In genomic region chr6:150721411-150722266, GRCh38 we compare ENCODE assay signal across 14 cellular contexts.
A peak's percentile ranks its signal among the peaks of the same experiment; 100 is the strongest.
DNase-seq lines count a peak whose midpoint lies in the region; ATAC-seq and TF ChIP-seq lines count a peak whose summit lies in the region.
"Had no signal": no experiment of that assay in that cellular context is flagged by ENCODE, and none has a peak within 500 bp of the region (broad histone marks: within the 10 kb centered on the region; RNA-seq: fewer than 3 reads in every experiment).

No MANE protein-coding gene starts in this region.

- ATAC-seq in activated B cell treated with CpG ODN at 0.5 μM for 24 hours (ENCODE audit: low read depth) (no peak), GM21367 (IDR thresholded peaks at IDR 0.05; ENCODE audit: unreplicated experiment) (no peak)
- ATAC-seq in stimulated activated naive B cell treated with anti-CD40 and anti-IgM and Interleukin-4, amounts not matched to agents 10 μg/mL and 1 μg/mL and 100 μg/mL, for 72 hours (replicated peaks): no peak
- ATAC-seq: gastroesophageal sphincter, HepG2 had no signal

- H3K4me1 ChIP-seq in HEK293 (ENCODE audit: control insufficient read depth, insufficient read depth, low read length) (peaks cover 31% of the 10 kb centered on the region), iPS-20b (ENCODE audit: insufficient read depth, low read length) (peaks cover 14% of the 10 kb centered on the region; the same call in 1 of the 2 replicates)
- H3K4me1 ChIP-seq: gastroesophageal sphincter had no signal

- H3K36me3 ChIP-seq in HEK293 (ENCODE audit: control insufficient read depth in 2 of 2, insufficient read depth in 1 of 2, low read length in 2 of 2) (no peaks in the 10 kb centered on the region), iPS-20b (ENCODE audit: insufficient read depth, low read depth, low read length) (no peaks in the 10 kb centered on the region)
- H3K36me3 ChIP-seq: gastroesophageal sphincter, thyroid gland had no signal

- H3K4me1 Mint-ChIP-seq in activated B cell treated with CpG ODN at 0.5 μM for 24 hours: peaks cover 70% of the 10 kb centered on the region
- peaks cover 47 to 68% of the 10 kb centered on the region in 2 donors for H3K4me1 Mint-ChIP-seq in stimulated activated naive B cell treated with anti-CD40 and anti-IgM and Interleukin-4, amounts not matched to agents 10 μg/mL and 1 μg/mL and 100 μg/mL, for 72 hours

- H3K9me3 Mint-ChIP-seq in activated B cell treated with CpG ODN at 0.5 μM for 24 hours: no peaks in the 10 kb centered on the region
- H3K9me3 Mint-ChIP-seq in stimulated activated naive B cell treated with anti-CD40 and anti-IgM and Interleukin-4, amounts not matched to agents 10 μg/mL and 1 μg/mL and 100 μg/mL, for 72 hours: no peaks in the 10 kb centered on the region

- H3K27me3 Mint-ChIP-seq in activated B cell treated with CpG ODN at 0.5 μM for 24 hours: no peaks in the 10 kb centered on the region
- no peaks in the 10 kb centered on the region for H3K27me3 Mint-ChIP-seq in stimulated activated naive B cell treated with anti-CD40 and anti-IgM and Interleukin-4, amounts not matched to agents 10 μg/mL and 1 μg/mL and 100 μg/mL, for 72 hours
- H3K27me3 Mint-ChIP-seq: CD4-positive, CD25-positive, alpha-beta regulatory T cell had no signal

- no peaks in the 10 kb centered on the region for H3K27me3 ChIP-seq in iPS-20b (ENCODE audit: insufficient read depth, low read length)
- H3K27me3 ChIP-seq: gastroesophageal sphincter, thyroid gland had no signal

- no peaks in the 10 kb centered on the region for H3K9me3 ChIP-seq in HEK293 (ENCODE audit: control insufficient read depth, insufficient read depth, low read depth, low read length)
- H3K9me3 ChIP-seq in iPS-20b (ENCODE audit: insufficient read depth, low read depth, low read length): no peaks in the 10 kb centered on the region
- H3K9me3 ChIP-seq: gastroesophageal sphincter, thyroid gland had no signal

- POLR2A ChIA-PET in HEK293 (lab: Yijun Ruan, JAX) (interaction anchor here (0.8 kb wide), 1 partner anchor 72 kb away, joined by 4 read pairs; no protein-coding TSS in a partner anchor), activated B cell treated with CpG ODN at 0.5 μM for 24 hours (lab: Charles Lee) (interaction anchor here (0.9 to 3.4 kb wide), 9 partner anchors 14 to 972 kb away, joined by 3 to 15 read pairs (median 4); partner anchors contain the start of genes PCMT1 and PLEKHG1)

- TF ChIP-seq CTCF in HEK293 (tag by site-specific recombination; IDR thresholded peaks at IDR 0.05) (no peak), activated B cell treated with CpG ODN at 0.5 μM for 24 hours (IDR thresholded peaks at IDR 0.05) (no peak)

- H3K9ac ChIP-seq in iPS-20b (ENCODE audit: low read depth, low read length): peak overlapping the region; percentile 60; the same call in 1 of the 2 replicates

- intact Hi-C loops in activated B cell treated with CpG ODN at 0.5 μM for 24 hours (cut with micrococcal nuclease): loop anchor here (1.0 to 5.0 kb wide), 4 partner anchors 12 to 124 kb away; partner anchors contain the start of gene PLEKHG1

- H3K27ac ChIP-seq in HEK293 (ENCODE audit: extremely low read depth, low read depth, low read length) (peak overlapping the region; percentile 56), iPS-20b (ENCODE audit: low read length) (no peak overlapping the region)
- H3K27ac ChIP-seq: gastroesophageal sphincter, VCaP had no signal

- H3K27ac Mint-ChIP-seq in activated B cell treated with CpG ODN at 0.5 μM for 24 hours: peak overlapping the region; percentile 80
- no peak overlapping the region for H3K27ac Mint-ChIP-seq in stimulated activated naive B cell treated with anti-CD40 and anti-IgM and Interleukin-4, amounts not matched to agents 10 μg/mL and 1 μg/mL and 100 μg/mL, for 72 hours

- DNase-seq in activated B cell treated with CpG ODN at 0.5 μM for 24 hours (no peak), germinal center (ENCODE audit: low spot score) (no peak), ecto neural progenitor cell (ENCODE audit: low spot score) (no peak)
- DNase-seq in stimulated activated naive B cell treated with anti-CD40 and anti-IgM and Interleukin-4, amounts not matched to agents 10 μg/mL and 1 μg/mL and 100 μg/mL, for 72 hours: no peak
- DNase-seq: activated naive CD4-positive, alpha-beta T cell treated with anti-CD3 and anti-CD28 coated beads, Interleukin-2, amount 50 U/mL, for 16 hours; CD4-positive, CD25-positive, alpha-beta regulatory T cell; NCI-H226 had no signal

- CTCF ChIA-PET in HEK293 (lab: Yijun Ruan, JAX) (interaction anchor here (0.6 to 3.0 kb wide), 6 partner anchors 36 to 392 kb away, joined by 3 to 9 read pairs (median 4); no protein-coding TSS in a partner anchor), activated B cell treated with CpG ODN at 0.5 μM for 24 hours (lab: Charles Lee) (interaction anchor here (1.2 to 2.3 kb wide), 2 partner anchors 121 to 304 kb away, joined by 3 to 5 read pairs; no protein-coding TSS in a partner anchor)

- no peak overlapping the region for H3K4me3 Mint-ChIP-seq in activated B cell treated with CpG ODN at 0.5 μM for 24 hours
- peak overlapping the region; percentile 42 to 68 for H3K4me3 Mint-ChIP-seq in stimulated activated naive B cell treated with anti-CD40 and anti-IgM and Interleukin-4, amounts not matched to agents 10 μg/mL and 1 μg/mL and 100 μg/mL, for 72 hours
- H3K4me3 Mint-ChIP-seq: CD4-positive, CD25-positive, alpha-beta regulatory T cell had no signal

- H3K4me3 ChIP-seq in HEK293 (ENCODE audit: low read depth, low read length): no peak overlapping the region
- peak overlapping the region; percentile 31; the same call in 1 of the 2 replicates for H3K4me3 ChIP-seq in iPS-20b (ENCODE audit: low read length)
- H3K4me3 ChIP-seq: gastroesophageal sphincter, thyroid gland had no signal

- H3K36me3 Mint-ChIP-seq in activated B cell treated with CpG ODN at 0.5 μM for 24 hours (ENCODE audit: low read depth): peaks cover 37% of the 10 kb centered on the region
- H3K36me3 Mint-ChIP-seq in stimulated activated naive B cell treated with anti-CD40 and anti-IgM and Interleukin-4, amounts not matched to agents 10 μg/mL and 1 μg/mL and 100 μg/mL, for 72 hours: peaks cover 22 to 40% of the 10 kb centered on the region in 2 donors
- H3K36me3 Mint-ChIP-seq: CD4-positive, CD25-positive, alpha-beta regulatory T cell had no signal

TF ChIP-seq in HEK293, 187 proteins besides CTCF, POLR2A, EP300 and RAD21:
- TF ChIP-seq ZSCAN30 (tag by site-specific recombination; IDR thresholded peaks at IDR 0.05): no peak
